In genomic region chr2:84731185-84731584, GRCh38 we compare ENCODE assay signal across 7 cellular contexts.
"Had no signal": no experiment of that assay in that cellular context is flagged by ENCODE, and none has a peak within 500 bp of the region (broad histone marks: within the 10 kb centered on the region; RNA-seq: fewer than 3 reads in every experiment).

No MANE protein-coding gene starts in this region.

- H3K27ac Mint-ChIP-seq: IgD-negative memory B cell had no signal

- ATAC-seq: HepG2, K562 had no signal

- DNase-seq: KBM-7, KG1 had no signal

- H3K4me3 ChIP-seq: K562 had no signal

- H3K9ac ChIP-seq: KMS-11 had no signal

- H3K4me3 Mint-ChIP-seq: IgD-negative memory B cell had no signal

- H3K4me2 ChIP-seq: KMS-11 had no signal

- H3K27ac ChIP-seq: HL-60, KMS-11 had no signal

- H3K27me3 Mint-ChIP-seq: IgD-negative memory B cell had no signal
